Comparison of ENCODE assay signal across 21 cellular contexts in the genomic region with DNA sequence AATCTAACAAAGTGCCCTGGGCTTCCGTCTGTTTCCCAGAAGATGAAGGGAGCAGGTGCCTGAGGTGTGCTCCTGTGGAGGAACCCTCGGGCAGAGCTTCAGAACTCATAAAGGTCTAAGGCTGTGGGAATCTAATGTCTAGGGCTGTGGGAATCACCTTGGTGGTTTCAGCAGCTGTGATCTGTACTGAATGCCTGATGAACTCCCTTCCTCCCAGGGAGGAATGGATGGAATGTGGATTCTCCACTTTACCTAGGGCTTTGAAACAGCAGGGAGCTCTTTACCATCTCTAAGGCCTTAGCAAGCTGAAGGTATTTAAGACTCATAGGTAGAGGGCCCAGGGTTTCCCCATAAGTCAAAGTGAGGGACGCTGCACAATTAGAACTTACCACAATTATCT. TPM values are rescaled to one million over a fixed set of nuclear protein-coding genes. Genes with fewer than 3 reads are reported as not detected.
A peak's percentile ranks its signal among the peaks of the same experiment; 100 is the strongest.
DNase-seq lines count a peak whose midpoint lies in the region; ATAC-seq and TF ChIP-seq lines count a peak whose summit lies in the region.
"Had no signal": no experiment of that assay in that cellular context is flagged by ENCODE, and none has a peak within 500 bp of the region (broad histone marks: within the 10 kb centered on the region; RNA-seq: fewer than 3 reads in every experiment).

No MANE protein-coding gene starts in this region.

- no peak overlapping the region for H2BK5ac ChIP-seq in trophoblast cell (ENCODE audit: low read depth, low read length, poor library complexity)

- no peak for ATAC-seq in GM18858 (IDR thresholded peaks at IDR 0.05; ENCODE audit: unreplicated experiment)
- ATAC-seq: GM12878; naive thymus-derived CD4-positive, alpha-beta T cell had no signal

- no peak overlapping the region for H3K4me2 ChIP-seq in trophoblast cell (ENCODE audit: low read length)

- H3K9ac ChIP-seq in iPS-18a (ENCODE audit: low read length) (no peak overlapping the region), trophoblast cell (ENCODE audit: low read length) (no peak overlapping the region)

- H3K9me3 ChIP-seq in iPS-18a (ENCODE audit: control insufficient read depth, low read depth, low read length) (no peaks in the 10 kb centered on the region), trophoblast cell (ENCODE audit: insufficient read depth, low read depth, low read length) (no peaks in the 10 kb centered on the region), MG63 (no peaks in the 10 kb centered on the region)
- H3K9me3 ChIP-seq: prostate gland had no signal

- no peak overlapping the region for H3K23ac ChIP-seq in trophoblast cell (ENCODE audit: low read length)

- H3K27ac ChIP-seq in RWPE1 = no peak overlapping the region
- H3K27ac ChIP-seq in iPS-18a (ENCODE audit: low read length) = no peak overlapping the region
- peak overlapping the region; percentile 57 for H3K27ac ChIP-seq in trophoblast cell (ENCODE audit: low read depth, low read length)
- H3K27ac ChIP-seq: coronary artery, prostate gland had no signal

- H3K14ac ChIP-seq in trophoblast cell (ENCODE audit: low read length) = no peak overlapping the region

- H3K4me1 ChIP-seq in iPS-18a (ENCODE audit: control insufficient read depth, low read depth, low read length) (peaks cover 39% of the 10 kb centered on the region), trophoblast cell (ENCODE audit: control insufficient read depth in 1 of 2, insufficient read depth in 2 of 2, low read length in 2 of 2) (peaks cover 0 to 2% of the 10 kb centered on the region in 2 experiments)
- H3K4me1 ChIP-seq: prostate gland had no signal

- H2AK5ac ChIP-seq in trophoblast cell (ENCODE audit: low read length) = no peak overlapping the region

- no peak overlapping the region for H4K8ac ChIP-seq in trophoblast cell (ENCODE audit: low read depth, low read length)

- H3K27me3 ChIP-seq in iPS-18a (ENCODE audit: control insufficient read depth, insufficient read depth, low read length) = peaks cover 10% of the 10 kb centered on the region
- no peaks in the 10 kb centered on the region for H3K27me3 ChIP-seq in trophoblast cell (ENCODE audit: insufficient read depth, low read length)
- no peaks in the 10 kb centered on the region for H3K27me3 ChIP-seq in MG63

- no peaks in the 10 kb centered on the region for H3K79me2 ChIP-seq in trophoblast cell (ENCODE audit: control insufficient read depth, insufficient read depth, low read length, poor library complexity)

- WGBS in trophoblast cell (ENCODE audit: extremely low coverage, insufficient coverage, insufficient read length) = no CpG with 5 or more reads among the region's 3 CpGs

- H2BK120ac ChIP-seq in trophoblast cell (ENCODE audit: insufficient read depth, low read length, poor library complexity) = no peak overlapping the region

- no peak overlapping the region for H2BK12ac ChIP-seq in trophoblast cell (ENCODE audit: low read length)

- POLR2A ChIA-PET in RWPE1 (lab: Yijun Ruan, JAX; ENCODE audit: low non-redundant PET) = no interaction called here

- H2AFZ ChIP-seq in trophoblast cell (ENCODE audit: insufficient read depth, low read length, poor library complexity) = no peak overlapping the region

- no peaks in the 10 kb centered on the region for H3K79me1 ChIP-seq in trophoblast cell (ENCODE audit: low read length)

- no peak overlapping the region for H3K18ac ChIP-seq in trophoblast cell (ENCODE audit: low read length)

- no peak for TF ChIP-seq CTCF in RWPE1 (conservative IDR thresholded peaks at IDR 0.05; ENCODE audit: low read depth)

- no peak overlapping the region for H3K4ac ChIP-seq in trophoblast cell (ENCODE audit: low read depth, low read length)

- peak overlapping the region; percentile 48 for H3K4me3 ChIP-seq in iPS-18a (ENCODE audit: low read length)
- no peak overlapping the region for H3K4me3 ChIP-seq in trophoblast cell (ENCODE audit: low read depth, low read length)
- no peak overlapping the region for H3K4me3 ChIP-seq in MG63
- H3K4me3 ChIP-seq: coronary artery, GM12878, lung, prostate gland had no signal

- no peak overlapping the region for H4K91ac ChIP-seq in trophoblast cell (ENCODE audit: low read depth, low read length)

- DNase-seq in HT-29 (ENCODE audit: low spot score) (peak; percentile 86), RWPE1 (ENCODE audit: low spot score) (peak; percentile 57), trophoblast cell (peak; percentile 89 to 94), C1 segment of cervical spinal cord (lab: John Stamatoyannopoulos, UW) (no peak), MG63 (no peak)
- DNase-seq: activated CD4-positive, alpha-beta memory T cell treated with anti-CD3 and anti-CD28 coated beads for 36 hours; activated naive CD4-positive, alpha-beta T cell treated with anti-CD3 and anti-CD28 coated beads, Interleukin-2, amount 50 U/mL, for 16 hours; activated T-cell treated with anti-CD3 and anti-CD28 coated beads, Interleukin-2, amount 50 U/mL, for 24 hours; naive thymus-derived CD4-positive, alpha-beta T cell; NCI-H1417 treated with DMSO at 0.1 percent for 48 hours; NCI-H446; NK-92 treated with Interleukin-12 subunit alpha and Interleukin-12 subunit beta, amount 100 ng/mL, for 24 hours; Right ventricle myocardium superior; small intestine; stimulated activated CD4-positive, alpha-beta T cell treated with anti-CD3 and anti-CD28 coated beads, Interleukin-4, amount 100 ng/mL, for 24 hours had no signal

- H4K12ac ChIP-seq in trophoblast cell (ENCODE audit: low read depth, low read length) = no peak overlapping the region

- CTCF ChIA-PET in RWPE1 (lab: Yijun Ruan, JAX) = interaction anchor here (0.5 to 0.6 kb wide), 2 partner anchors 811 to 1827 kb away, joined by 3 to 5 read pairs; no protein-coding TSS in a partner anchor

- H3K36me3 ChIP-seq in iPS-18a (ENCODE audit: control insufficient read depth, low read depth, low read length) = no peaks in the 10 kb centered on the region
- no peaks in the 10 kb centered on the region for H3K36me3 ChIP-seq in trophoblast cell (ENCODE audit: control insufficient read depth in 1 of 2, insufficient read depth in 2 of 2, low read length in 2 of 2)
- H3K36me3 ChIP-seq in MG63 = no peaks in the 10 kb centered on the region
- H3K36me3 ChIP-seq: prostate gland had no signal

RNA-seq across cellular contexts. Expression of gene SEMA3E, which starts 36.0 kb away (rescaled TPM):
- 5.6 and 5.7 TPM in 2 replicates for total RNA-seq in HT-29 (2014; rRNA removed; shearing (Covaris generic))
- polyA plus RNA-seq in trophoblast cell (2013) = 0.18 and 0.23 TPM in 2 replicates
- total RNA-seq in MG63 (2014; rRNA removed; shearing (Covaris generic); ENCODE audit: low replicate concordance) = 1.5 TPM in 1 of 2 replicates, not detected in the other
- total RNA-seq: activated CD4-positive, alpha-beta memory T cell treated with anti-CD3 and anti-CD28 coated beads for 36 hours; naive thymus-derived CD4-positive, alpha-beta T cell had no signal
- polyA plus RNA-seq: naive thymus-derived CD4-positive, alpha-beta T cell had no signal

Comparison
In these comparisons a context has a peak if more than half of its experiments do, and no peak if none do; other contexts are left out.
1. DNase-seq: peak in HT-29 (single experiment), RWPE1 (single experiment) and trophoblast cell (2 of 2); none in C1 segment of cervical spinal cord (0 of 14) and MG63 (single experiment).